8 cellular contexts compared by ENCODE assay signal in the genomic region with DNA sequence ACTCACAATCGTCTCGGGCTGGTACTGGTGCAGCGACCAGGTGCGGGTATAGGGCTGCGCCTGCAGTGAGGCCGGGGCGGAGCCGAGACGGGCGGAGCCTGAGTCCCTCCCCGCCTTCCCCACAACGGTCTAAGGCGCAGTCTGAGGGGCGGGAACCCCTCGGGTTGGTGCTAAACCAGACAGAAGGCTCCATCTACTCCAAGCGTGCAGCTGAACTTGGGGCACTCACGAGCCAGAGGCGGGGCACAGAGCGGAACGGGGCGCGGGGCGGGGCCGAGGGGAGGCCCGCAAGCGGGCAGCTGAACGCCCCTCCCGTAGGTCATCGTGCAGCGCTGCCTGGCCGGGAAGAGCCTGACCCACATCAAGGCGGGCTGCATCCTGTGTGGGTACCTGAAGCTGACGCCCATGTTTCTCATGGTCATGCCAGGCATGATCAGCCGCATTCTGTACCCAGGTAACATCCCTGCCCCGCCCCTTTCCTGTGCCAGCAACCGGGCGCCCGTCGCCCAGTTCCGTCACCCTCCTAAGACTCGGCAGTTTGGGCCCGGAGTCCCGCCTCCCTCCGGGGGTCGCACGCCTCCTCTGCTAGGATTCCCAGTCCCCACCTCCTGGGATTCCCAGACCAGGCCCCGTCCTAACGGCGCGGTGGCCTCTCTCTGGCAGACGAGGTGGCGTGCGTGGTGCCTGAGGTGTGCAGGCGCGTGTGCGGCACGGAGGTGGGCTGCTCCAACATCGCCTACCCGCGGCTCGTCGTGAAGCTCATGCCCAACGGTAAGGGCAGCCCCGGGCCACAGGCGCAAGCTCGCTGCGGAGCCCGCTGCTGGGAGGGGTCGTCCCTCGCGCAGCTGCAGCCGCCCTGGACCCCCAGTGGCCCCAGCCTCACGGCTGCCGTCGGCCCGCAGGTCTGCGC. TPM values are rescaled to one million over a fixed set of nuclear protein-coding genes. Genes with fewer than 3 reads are reported as not detected.
DNase-seq lines count a peak whose midpoint lies in the region; TF ChIP-seq lines count a peak whose summit lies in the region.

No MANE protein-coding gene starts in this region.

- H2AK5ac ChIP-seq in mesenchymal stem cell (ENCODE audit: low read length, severe bottlenecking): no peak overlapping the region

- peaks cover 0 to 30% of the 10 kb centered on the region in 2 experiments; a peak in 1 of 3 replicates for H3K36me3 ChIP-seq in HEK293 (ENCODE audit: control insufficient read depth in 2 of 2, insufficient read depth in 1 of 2, low read length in 2 of 2)
- peaks cover 15 to 40% of the 10 kb centered on the region in 2 experiments for H3K36me3 ChIP-seq in mesenchymal stem cell (ENCODE audit: control insufficient read depth in 1 of 2, insufficient read depth in 2 of 2, low read depth in 1 of 2, low read length in 2 of 2)

- H2BK5ac ChIP-seq in mesenchymal stem cell (ENCODE audit: low read depth, low read length, poor library complexity, severe bottlenecking): no peak overlapping the region

- peak overlapping the region; percentile 53 for H3K9ac ChIP-seq in mesenchymal stem cell (ENCODE audit: low read length)

- peak overlapping the region; percentile 29 for H4K8ac ChIP-seq in mesenchymal stem cell (ENCODE audit: low read length)

- WGBS in mesenchymal stem cell: 5% methylated on average over 77 of the region's 77 CpGs

- peaks cover 0 to 53% of the 10 kb centered on the region in 2 experiments for H3K27me3 ChIP-seq in mesenchymal stem cell (ENCODE audit: control insufficient read depth in 1 of 2, insufficient read depth in 1 of 2, low read length in 2 of 2)

- POLR2A ChIA-PET in GM10248 (lab: Yijun Ruan, JAX): interaction anchor here (1.0 kb wide), 1 partner anchor 13 kb away, joined by 3 read pairs; no protein-coding TSS in a partner anchor
- POLR2A ChIA-PET in HEK293 (lab: Yijun Ruan, JAX): interaction anchor here (1.6 kb wide), 1 partner anchor 9 kb away, joined by 4 read pairs; no protein-coding TSS in a partner anchor

- H3K4me2 ChIP-seq in mesenchymal stem cell (ENCODE audit: low read length, poor library complexity, severe bottlenecking): peak overlapping the region; percentile 95

- H3K18ac ChIP-seq in mesenchymal stem cell (ENCODE audit: low read depth in 1 of 2, low read length in 2 of 2): peak overlapping the region; percentile 41 to 71

- peak overlapping the region in 1 of 2 experiments; percentile 21 for H2BK12ac ChIP-seq in mesenchymal stem cell (ENCODE audit: low read length in 2 of 2)

- H3K79me1 ChIP-seq in mesenchymal stem cell (replicated peaks; ENCODE audit: low read length, poor library complexity, severe bottlenecking): no peaks in the 10 kb centered on the region

- peak overlapping the region in 1 of 2 experiments; percentile 17 for H3K4ac ChIP-seq in mesenchymal stem cell (ENCODE audit: low read depth in 1 of 2, low read length in 2 of 2)

- no peak overlapping the region for H2BK120ac ChIP-seq in mesenchymal stem cell (ENCODE audit: low read depth, low read length)

- peak overlapping the region in 1 of 2 experiments; percentile 86 for H3K23ac ChIP-seq in mesenchymal stem cell (ENCODE audit: low read length in 2 of 2)

- H3K4me1 ChIP-seq in HEK293 (ENCODE audit: control insufficient read depth, insufficient read depth, low read length) (no peaks in the 10 kb centered on the region; the same call in 1 of the 2 replicates), mesenchymal stem cell (ENCODE audit: control insufficient read depth, insufficient read depth, low read depth, low read length) (peaks cover 38% of the 10 kb centered on the region)

- H3K14ac ChIP-seq in mesenchymal stem cell (ENCODE audit: low read length in 2 of 2): peak overlapping the region in 1 of 2 experiments; percentile 82

- peak overlapping the region; percentile 41 for H4K91ac ChIP-seq in mesenchymal stem cell (ENCODE audit: low read length)

- DNase-seq in GM10248 (ENCODE audit: extremely low spot score) (peak; percentile 80), NCI-H1105 treated with DMSO at 0.1 percent for 48 hours (lab: John Stamatoyannopoulos, UW) (peak; percentile 54), dermis blood vessel endothelial cell (peak; percentile 28), mesenchymal stem cell (peak; percentile 41), pons (ENCODE audit: low spot score) (no peak)
- DNase-seq in activated CD4-positive, alpha-beta T cell treated with anti-CD3 and anti-CD28 coated beads for 48 hours: peak; percentile 67
- DNase-seq in stimulated activated CD8-positive, alpha-beta memory T cell treated with anti-CD3 and anti-CD28 coated beads, Interleukin-4, amount 100 ng/mL, for 24 hours (ENCODE audit: low read depth): peak; percentile 48

- no peak overlapping the region for H2BK15ac ChIP-seq in mesenchymal stem cell (ENCODE audit: low read depth, poor library complexity, severe bottlenecking)

- TF ChIP-seq CTCF in GM10248 (IDR thresholded peaks at IDR 0.05; ENCODE audit: control extremely low read depth, extremely low read depth, low read depth, missing control alignments) (no peak), HEK293 (tag by site-specific recombination; IDR thresholded peaks at IDR 0.05) (no peak)

- H3K9me3 ChIP-seq in HEK293 (ENCODE audit: control insufficient read depth, insufficient read depth, low read depth, low read length): no peaks in the 10 kb centered on the region
- H3K9me3 ChIP-seq in mesenchymal stem cell (ENCODE audit: control insufficient read depth, low read length): no peaks in the 10 kb centered on the region

- H3K27ac ChIP-seq in HEK293 (ENCODE audit: extremely low read depth, low read depth, low read length) (no peak overlapping the region), mesenchymal stem cell (ENCODE audit: low read length, poor library complexity, severe bottlenecking) (no peak overlapping the region)

- CTCF ChIA-PET in GM10248 (lab: Yijun Ruan, JAX) (interaction anchor here (0.8 to 1.7 kb wide), 4 partner anchors 8 to 44 kb away, joined by 3 to 9 read pairs (median 4); no protein-coding TSS in a partner anchor), HEK293 (lab: Yijun Ruan, JAX) (interaction anchor here (1.9 kb wide), 1 partner anchor 27 kb away, joined by 4 read pairs; no protein-coding TSS in a partner anchor)

- H3K4me3 ChIP-seq in HEK293 (ENCODE audit: low read depth, low read length) (peak overlapping the region; percentile 41), mesenchymal stem cell (ENCODE audit: insufficient read depth in 1 of 2, low read depth in 1 of 2, low read length in 2 of 2) (peak overlapping the region; percentile 33 to 73)

- H2AFZ ChIP-seq in mesenchymal stem cell (ENCODE audit: low read depth, low read length): no peak overlapping the region

TF ChIP-seq in HEK293, 187 proteins besides CTCF, POLR2A, EP300 and RAD21:
- TF ChIP-seq, protein P1, sequence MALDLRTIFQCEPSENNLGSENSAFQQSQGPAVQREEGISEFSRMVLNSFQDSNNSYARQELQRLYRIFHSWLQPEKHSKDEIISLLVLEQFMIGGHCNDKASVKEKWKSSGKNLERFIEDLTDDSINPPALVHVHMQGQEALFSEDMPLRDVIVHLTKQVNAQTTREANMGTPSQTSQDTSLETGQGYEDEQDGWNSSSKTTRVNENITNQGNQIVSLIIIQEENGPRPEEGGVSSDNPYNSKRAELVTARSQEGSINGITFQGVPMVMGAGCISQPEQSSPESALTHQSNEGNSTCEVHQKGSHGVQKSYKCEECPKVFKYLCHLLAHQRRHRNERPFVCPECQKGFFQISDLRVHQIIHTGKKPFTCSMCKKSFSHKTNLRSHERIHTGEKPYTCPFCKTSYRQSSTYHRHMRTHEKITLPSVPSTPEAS (tag by site-specific recombination; IDR thresholded peaks at IDR 0.05): no peak
- TF ChIP-seq KLF1 (tag by site-specific recombination; IDR thresholded peaks at IDR 0.05): peak; percentile 40
- peak; percentile 34; the same call in 1 of the 2 replicates for TF ChIP-seq KLF8 (tag by site-specific recombination; IDR thresholded peaks at IDR 0.05)
- TF ChIP-seq ZNF37A (tag by site-specific recombination; IDR thresholded peaks at IDR 0.05): no peak
- TF ChIP-seq ZNF560 (tag by site-specific recombination; IDR thresholded peaks at IDR 0.05; ENCODE audit: borderline replicate concordance): no peak
- no peak for TF ChIP-seq ZNF621 (tag by site-specific recombination; IDR thresholded peaks at IDR 0.05)
- no peak for TF ChIP-seq BCL11B (tag by site-specific recombination; IDR thresholded peaks at IDR 0.05; ENCODE audit: low read depth)

RNA-seq across cellular contexts. Expression of a gene that starts 5.1 kb away (rescaled TPM):
- total RNA-seq in dermis blood vessel endothelial cell: not detected in 2 replicates
- not detected for polyA plus RNA-seq in mesenchymal stem cell (2013, experiment 1 of 2)
- not detected for polyA plus RNA-seq in mesenchymal stem cell (2013, experiment 2 of 2)

RNA-seq across cellular contexts. Expression of a gene that starts 16.0 kb away (rescaled TPM):
- total RNA-seq in dermis blood vessel endothelial cell: 37.4 and 51.2 TPM in 2 replicates
- polyA plus RNA-seq in mesenchymal stem cell (2013, experiment 1 of 2): 125 TPM
- 118 TPM for polyA plus RNA-seq in mesenchymal stem cell (2013, experiment 2 of 2)

RNA-seq across cellular contexts. Expression of a gene that starts 20.2 kb away (rescaled TPM):
- total RNA-seq in dermis blood vessel endothelial cell: 39.3 and 65.6 TPM in 2 replicates
- polyA plus RNA-seq in mesenchymal stem cell (2013, experiment 1 of 2): 41.3 TPM
- polyA plus RNA-seq in mesenchymal stem cell (2013, experiment 2 of 2): 40.4 TPM

RNA-seq across cellular contexts. Expression of a gene that starts 28.7 kb away (rescaled TPM):
- total RNA-seq in dermis blood vessel endothelial cell: 26.4 and 29.8 TPM in 2 replicates
- 5.3 TPM for polyA plus RNA-seq in mesenchymal stem cell (2013, experiment 1 of 2)
- 5.0 TPM for polyA plus RNA-seq in mesenchymal stem cell (2013, experiment 2 of 2)

RNA-seq across cellular contexts. Expression of a gene that starts 39.7 kb away (rescaled TPM):
- not detected in 2 replicates for total RNA-seq in dermis blood vessel endothelial cell
- polyA plus RNA-seq in mesenchymal stem cell (2013, experiment 1 of 2): not detected
- not detected for polyA plus RNA-seq in mesenchymal stem cell (2013, experiment 2 of 2)
